Comparison of ENCODE assay signal across 25 cellular contexts in genomic region chr1:197027359-197027758, GRCh38. TPM values are rescaled to one million over a fixed set of nuclear protein-coding genes. Genes with fewer than 3 reads are reported as not detected.
"Had no signal": no experiment of that assay in that cellular context is flagged by ENCODE, and none has a peak within 500 bp of the region (broad histone marks: within the 10 kb centered on the region; RNA-seq: fewer than 3 reads in every experiment).

No MANE protein-coding gene starts in this region.

- H3K4me1 ChIP-seq: colonic mucosa, heart right ventricle, neural progenitor cell, right lobe of liver, transverse colon had no signal

- H3K36me3 ChIP-seq: colonic mucosa, heart right ventricle, neural progenitor cell, ovary, right lobe of liver, transverse colon had no signal

- H3K9me3 ChIP-seq: colonic mucosa, heart right ventricle, ovary, right lobe of liver, transverse colon had no signal

- H3K27me3 ChIP-seq: colonic mucosa, heart right ventricle, neural progenitor cell, ovary, right lobe of liver, transverse colon had no signal

- H3K27ac ChIP-seq: colonic mucosa, heart right ventricle, neural progenitor cell, ovary, right lobe of liver, transverse colon had no signal

- H3K4me3 ChIP-seq: colonic mucosa, heart right ventricle, lung, neural progenitor cell, ovary, right lobe of liver, smooth muscle cell, transverse colon had no signal

- ATAC-seq: activated naive CD4-positive, alpha-beta T cell treated with anti-CD3 and anti-CD28 coated beads, Interleukin-2, amount 50 U/mL, for 72 hours; heart right ventricle; left colon had no signal

- DNase-seq: activated CD4-positive, alpha-beta memory T cell treated with anti-CD3 and anti-CD28 coated beads, Interleukin-2, amount 10 ng/mL, durations not matched to agents 7 days and 5 days; activated CD4-positive, alpha-beta T cell treated with anti-CD3 and anti-CD28 coated beads for 4 hours; activated CD8-positive, alpha-beta memory T cell treated with anti-CD3 and anti-CD28 coated beads, Interleukin-2, amount 50 U/mL, for 4 hours; activated effector memory CD4-positive, alpha-beta T cell treated with anti-CD3 and anti-CD28 coated beads, Interleukin-2, amount 50 U/mL, for 16 hours; activated T-cell treated with anti-CD3 and anti-CD28 coated beads, Interleukin-2, amount 50 U/mL, for 48 hours; central memory CD4-positive, alpha-beta T cell; colonic mucosa; heart right ventricle; left colon; naive B cell; ovary; right lobe of liver; stimulated activated CD4-positive, alpha-beta T cell treated with anti-CD3 and anti-CD28 coated beads, Interleukin-4, amount 100 ng/mL, for 4 hours; stimulated activated CD8-positive, alpha-beta memory T cell treated with anti-CD3 and anti-CD28 coated beads, Interleukin-4, amount 100 ng/mL, for 48 hours; stimulated activated naive CD4-positive, alpha-beta T cell treated with Interleukin-2 at 50 U/mL for 16 hours; substantia nigra; transverse colon had no signal

RNA-seq across cellular contexts. Expression of gene F13B, which starts 39.7 kb away (rescaled TPM):
- total RNA-seq: activated CD4-positive, alpha-beta memory T cell treated with anti-CD3 and anti-CD28 coated beads, Interleukin-2, amount 10 ng/mL, durations not matched to agents 7 days and 5 days; activated naive CD4-positive, alpha-beta T cell treated with anti-CD3 and anti-CD28 coated beads, Interleukin-2, amount 50 U/mL, for 72 hours; colonic mucosa; endothelial cell of umbilical vein; frontal cortex; heart right ventricle; left colon; lung; ovary; pulmonary artery endothelial cell; smooth muscle cell; T-helper 1 cell treated with Interleukin-12 subunit alpha and Interleukin-12 subunit beta and Interleukin-4 antibody, amounts not matched to agents 30 ng/mL and 1 ng/mL, for 36 hours; transverse colon had no signal

RNA-seq across cellular contexts. Expression of gene CFHR5, which starts 50.0 kb away (rescaled TPM):
- total RNA-seq: activated CD4-positive, alpha-beta memory T cell treated with anti-CD3 and anti-CD28 coated beads, Interleukin-2, amount 10 ng/mL, durations not matched to agents 7 days and 5 days; activated naive CD4-positive, alpha-beta T cell treated with anti-CD3 and anti-CD28 coated beads, Interleukin-2, amount 50 U/mL, for 72 hours; colonic mucosa; endothelial cell of umbilical vein; frontal cortex; heart right ventricle; left colon; lung; ovary; pulmonary artery endothelial cell; smooth muscle cell; T-helper 1 cell treated with Interleukin-12 subunit alpha and Interleukin-12 subunit beta and Interleukin-4 antibody, amounts not matched to agents 30 ng/mL and 1 ng/mL, for 36 hours; transverse colon had no signal
